In genomic region chr19:9308091-9308490, GRCh38 we compare ENCODE assay signal across 1 cellular context.
TF ChIP-seq lines count a peak whose summit lies in the region.

No MANE protein-coding gene starts in this region.

TF ChIP-seq in GM12891, 5 proteins besides CTCF, POLR2A, EP300 and RAD21:
- TF ChIP-seq POLR2AphosphoS5 (IDR thresholded peaks at IDR 0.05; ENCODE audit: low read depth, low read length) = no peak
- TF ChIP-seq TAF1 (IDR thresholded peaks at IDR 0.05; ENCODE audit: low read depth, low read length) = no peak
- TF ChIP-seq SPI1 (IDR thresholded peaks at IDR 0.05; ENCODE audit: low read depth, low read length) = no peak
- TF ChIP-seq POU2F2 (IDR thresholded peaks at IDR 0.05; ENCODE audit: low read depth, low read length) = no peak
- TF ChIP-seq PAX5 (IDR thresholded peaks at IDR 0.05; ENCODE audit: insufficient read depth, low read length, severe bottlenecking) = no peak
